ENCODE assay signal across 31 cellular contexts in the genomic region with DNA sequence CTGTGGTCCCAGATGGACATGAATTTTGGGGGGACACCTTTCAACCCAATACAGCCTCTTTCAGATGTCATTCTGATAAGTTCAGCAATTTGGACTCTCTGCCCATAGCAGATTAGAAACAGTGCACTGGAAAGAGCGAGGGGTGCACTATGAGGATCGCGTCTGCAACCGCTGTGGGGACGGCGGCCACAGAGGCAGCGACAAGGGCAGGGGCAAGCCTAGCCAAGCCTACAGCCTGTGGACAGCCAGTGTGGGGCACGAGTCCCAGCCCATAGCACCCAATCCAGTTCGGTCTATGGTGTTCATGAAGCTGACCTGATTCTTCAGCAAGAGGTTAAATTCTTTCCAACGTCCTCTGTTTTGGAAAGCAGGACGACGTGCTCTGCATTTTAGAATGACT. TPM values are rescaled to one million over a fixed set of nuclear protein-coding genes. Genes with fewer than 3 reads are reported as not detected.
"Had no signal": no experiment of that assay in that cellular context is flagged by ENCODE, and none has a peak within 500 bp of the region (broad histone marks: within the 10 kb centered on the region; RNA-seq: fewer than 3 reads in every experiment).

No MANE protein-coding gene starts in this region.

- H3K9me3 Mint-ChIP-seq: activated CD4-positive, alpha-beta memory T cell treated with anti-CD3 and anti-CD28 coated beads for 36 hours; activated T-helper 2 cell treated with anti-CD3 and anti-CD28 coated beads, Interferon-gamma antibody, Interleukin-2, Interleukin-4, amounts not matched to agents 10 μg/mL and 5 μg/mL and 100 μg/mL, durations not matched to agents 14 hours and 24 hours and 36 hours; T-helper 2 cell treated with Interferon-gamma antibody and Interleukin-4, amounts not matched to agents 5 μg/mL and 100 μg/mL, for 36 hours had no signal

- H3K27me3 ChIP-seq: adrenal gland, body of pancreas had no signal

- H3K27ac Mint-ChIP-seq: activated B cell treated with CpG ODN at 0.5 μM for 24 hours; activated CD4-positive, alpha-beta memory T cell treated with anti-CD3 and anti-CD28 coated beads for 36 hours; activated CD4-positive, alpha-beta T cell treated with anti-CD3 and anti-CD28 coated beads, Interleukin-2, amount 10 ng/mL, durations not matched to agents 24 days and 14 days; activated CD8-positive, alpha-beta T cell treated with anti-CD3 and anti-CD28 coated beads for 36 hours; activated naive CD4-positive, alpha-beta T cell treated with anti-CD3 and anti-CD28 coated beads for 36 hours; activated naive CD4-positive, alpha-beta T cell treated with anti-CD3 and anti-CD28 coated beads, Interleukin-2, amount 50 U/mL, for 72 hours; activated naive CD8-positive, alpha-beta T cell treated with anti-CD3 and anti-CD28 coated beads for 36 hours; activated T-cell treated with anti-CD3 and anti-CD28 coated beads, Interleukin-2, amount 50 U/mL, for 24 hours; activated T-helper 2 cell treated with anti-CD3 and anti-CD28 coated beads, Interferon-gamma antibody, Interleukin-2, Interleukin-4, amounts not matched to agents 10 μg/mL and 5 μg/mL and 100 μg/mL, durations not matched to agents 14 hours and 24 hours and 36 hours; T-helper 1 cell treated with Interleukin-12 subunit alpha and Interleukin-12 subunit beta and Interleukin-4 antibody, amounts not matched to agents 30 μg/mL and 1 μg/mL, for 36 hours; T-helper 2 cell treated with Interferon-gamma antibody and Interleukin-4, amounts not matched to agents 5 μg/mL and 100 μg/mL, for 36 hours had no signal

- H3K9me3 ChIP-seq: adrenal gland had no signal

- H3K4me3 ChIP-seq: adrenal gland, body of pancreas, breast epithelium had no signal

- H3K4me1 ChIP-seq: adrenal gland, body of pancreas, breast epithelium had no signal

- H3K27me3 Mint-ChIP-seq: activated CD8-positive, alpha-beta T cell treated with anti-CD3 and anti-CD28 coated beads for 36 hours; activated naive CD8-positive, alpha-beta T cell treated with anti-CD3 and anti-CD28 coated beads for 36 hours had no signal

- H3K27ac ChIP-seq: adrenal gland, body of pancreas, brain microvascular endothelial cell, breast epithelium, VCaP had no signal

- H3K36me3 Mint-ChIP-seq: activated CD4-positive, alpha-beta memory T cell treated with anti-CD3 and anti-CD28 coated beads for 36 hours; activated naive CD8-positive, alpha-beta T cell treated with anti-CD3 and anti-CD28 coated beads for 36 hours had no signal

- H3K36me3 ChIP-seq: adrenal gland, brain microvascular endothelial cell, breast epithelium had no signal

- H3K4me3 Mint-ChIP-seq: activated B cell treated with CpG ODN at 0.5 μM for 24 hours; activated CD4-positive, alpha-beta memory T cell treated with anti-CD3 and anti-CD28 coated beads for 36 hours; activated CD4-positive, alpha-beta T cell treated with anti-CD3 and anti-CD28 coated beads, Interleukin-2, amount 10 ng/mL, durations not matched to agents 24 days and 14 days; activated CD8-positive, alpha-beta T cell treated with anti-CD3 and anti-CD28 coated beads for 36 hours; activated naive CD4-positive, alpha-beta T cell treated with anti-CD3 and anti-CD28 coated beads for 36 hours; activated naive CD8-positive, alpha-beta T cell treated with anti-CD3 and anti-CD28 coated beads for 36 hours; activated T-cell treated with anti-CD3 and anti-CD28 coated beads, Interleukin-2, amount 50 U/mL, for 24 hours; T-helper 1 cell treated with Interleukin-12 subunit alpha and Interleukin-12 subunit beta and Interleukin-4 antibody, amounts not matched to agents 30 μg/mL and 1 μg/mL, for 36 hours; T-helper 2 cell treated with Interferon-gamma antibody and Interleukin-4, amounts not matched to agents 5 μg/mL and 100 μg/mL, for 36 hours had no signal

- DNase-seq: activated B cell treated with CpG ODN at 0.5 μM for 24 hours; activated CD4-positive, alpha-beta memory T cell treated with anti-CD3 and anti-CD28 coated beads for 36 hours; activated CD4-positive, alpha-beta T cell treated with anti-CD3 and anti-CD28 coated beads for 4 hours; activated CD4-positive, alpha-beta T cell treated with anti-CD3 and anti-CD28 coated beads, Interleukin-2, amount 10 ng/mL, durations not matched to agents 24 days and 14 days; activated CD4-positive, alpha-beta T cell treated with anti-CD3 and anti-CD28 coated beads, Interleukin-2, amount 50 U/mL, for 1 hour; activated CD4-positive, alpha-beta T cell treated with anti-CD3 and anti-CD28 coated beads, Interleukin-2, amount 50 U/mL, for 4 hours; activated CD4-positive, CD25-positive, alpha-beta regulatory T cell treated with anti-CD3 and anti-CD28 coated beads, Interleukin-2, amount 50 U/mL, for 72 hours; activated CD8-positive, alpha-beta memory T cell treated with anti-CD3 and anti-CD28 coated beads, Interleukin-2, amount 50 U/mL, for 48 hours; activated CD8-positive, alpha-beta T cell treated with anti-CD3 and anti-CD28 coated beads for 36 hours; activated effector memory CD4-positive, alpha-beta T cell treated with Interleukin-2 at 50 U/mL for 16 hours; activated gamma-delta T cell treated with Interleukin-2 at 50 U/mL for 16 hours; activated naive CD4-positive, alpha-beta T cell; activated naive CD4-positive, alpha-beta T cell treated with anti-CD3 and anti-CD28 coated beads for 36 hours; activated naive CD4-positive, alpha-beta T cell treated with anti-CD3 and anti-CD28 coated beads, Interleukin-2, amount 50 U/mL, for 16 hours; activated naive CD8-positive, alpha-beta T cell treated with anti-CD3 and anti-CD28 coated beads for 36 hours; activated T-cell treated with anti-CD3 and anti-CD28 coated beads, Interleukin-2, amount 50 U/mL, for 24 hours; activated T-cell treated with anti-CD3 and anti-CD28 coated beads, Interleukin-2, amount 50 U/mL, for 48 hours; adrenal gland; amniotic stem cell; body of pancreas; brain microvascular endothelial cell; central memory CD4-positive, alpha-beta T cell; T-helper 1 cell; T-helper 2 cell; T-helper 9 cell had no signal

- H3K4me1 Mint-ChIP-seq: activated B cell treated with CpG ODN at 0.5 μM for 24 hours; activated CD4-positive, alpha-beta T cell treated with anti-CD3 and anti-CD28 coated beads, Interleukin-2, amount 10 ng/mL, durations not matched to agents 24 days and 14 days; activated naive CD8-positive, alpha-beta T cell treated with anti-CD3 and anti-CD28 coated beads for 36 hours had no signal

- ATAC-seq: activated CD8-positive, alpha-beta T cell treated with anti-CD3 and anti-CD28 coated beads for 36 hours; activated naive CD4-positive, alpha-beta T cell treated with anti-CD3 and anti-CD28 coated beads, Interleukin-2, amount 50 U/mL, for 72 hours; body of pancreas had no signal

RNA-seq across cellular contexts. Expression of gene NSG1, which starts 9.7 kb away (rescaled TPM):
- total RNA-seq: activated B cell treated with CpG ODN at 0.5 μM for 24 hours; activated T-helper 2 cell treated with anti-CD3 and anti-CD28 coated beads, Interferon-gamma antibody, Interleukin-2, Interleukin-4, amounts not matched to agents 10 μg/mL and 5 μg/mL and 100 μg/mL, durations not matched to agents 14 hours and 24 hours and 36 hours had no signal
